17 cellular contexts compared by ENCODE assay signal in genomic region chr10:6916601-6917000, GRCh38.
DNase-seq lines count a peak whose midpoint lies in the region; ATAC-seq lines count a peak whose summit lies in the region.
"Had no signal": no experiment of that assay in that cellular context is flagged by ENCODE, and none has a peak within 500 bp of the region (broad histone marks: within the 10 kb centered on the region; RNA-seq: fewer than 3 reads in every experiment).

No MANE protein-coding gene starts in this region.

- H3K9me3 Mint-ChIP-seq in stimulated activated naive B cell treated with anti-CD40 and anti-IgM and Interleukin-4, amounts not matched to agents 10 μg/mL and 1 μg/mL and 100 μg/mL, for 72 hours = no peaks in the 10 kb centered on the region
- H3K9me3 Mint-ChIP-seq: activated naive CD4-positive, alpha-beta T cell treated with anti-CD3 and anti-CD28 coated beads for 36 hours; CD8-positive, alpha-beta T cell; stimulated activated naive CD8-positive, alpha-beta T cell treated with anti-CD3 and anti-CD28 coated beads, Interleukin-15, amount 100 ng/mL, for 72 hours had no signal

- peak; percentile 50 for ATAC-seq in HG03520 (IDR thresholded peaks at IDR 0.05; ENCODE audit: unreplicated experiment)
- peak; percentile 87 to 90 for ATAC-seq in stimulated activated naive B cell treated with anti-CD40 and anti-IgM and Interleukin-4, amounts not matched to agents 10 μg/mL and 1 μg/mL and 100 μg/mL, for 72 hours (replicated peaks)
- no peak for ATAC-seq in GM18870 (IDR thresholded peaks at IDR 0.05; ENCODE audit: unreplicated experiment)
- ATAC-seq in sciatic nerve = no peak
- ATAC-seq: activated CD8-positive, alpha-beta memory T cell treated with anti-CD3 and anti-CD28 coated beads, Interleukin-2, amount 10 ng/mL, durations not matched to agents 7 days and 5 days; CD8-positive, alpha-beta T cell; stimulated activated naive CD8-positive, alpha-beta T cell treated with anti-CD3 and anti-CD28 coated beads, Interleukin-15, amount 100 ng/mL, for 72 hours had no signal

- DNase-seq in SIG-M5 treated with dmso at 0.1 percent for 504 hours (lab: John Stamatoyannopoulos, UW; ENCODE audit: unreplicated experiment) (peak; percentile 62), SIG-M5 (lab: John Stamatoyannopoulos, UW) (no peak), SKM-1 treated with dmso at 0.1 percent for 144 hours (lab: John Stamatoyannopoulos, UW; ENCODE audit: unreplicated experiment) (peak; percentile 54), sciatic nerve (ENCODE audit: low spot score) (no peak)
- DNase-seq in stimulated activated naive B cell treated with anti-CD40 and anti-IgM and Interleukin-4, amounts not matched to agents 10 μg/mL and 1 μg/mL and 100 μg/mL, for 72 hours = peak; percentile 20
- no peak for DNase-seq in activated T-cell treated with anti-CD3 and anti-CD28 coated beads, Interleukin-2, amount 50 U/mL, for 48 hours
- DNase-seq: activated CD8-positive, alpha-beta memory T cell treated with anti-CD3 and anti-CD28 coated beads, Interleukin-2, amount 10 ng/mL, durations not matched to agents 7 days and 5 days; activated naive CD4-positive, alpha-beta T cell treated with anti-CD3 and anti-CD28 coated beads for 36 hours; CD8-positive, alpha-beta T cell; effector CD8-positive, alpha-beta T cell; mesenchymal stem cell; NCI-H187 treated with DMSO at 0.1 percent for 48 hours; NCI-H69; SHP77 treated with DMSO at 0.1 percent for 48 hours; stimulated activated naive CD8-positive, alpha-beta T cell treated with anti-CD3 and anti-CD28 coated beads, Interleukin-15, amount 100 ng/mL, for 72 hours had no signal

- peaks cover 21 to 37% of the 10 kb centered on the region in 2 donors for H3K4me1 Mint-ChIP-seq in stimulated activated naive B cell treated with anti-CD40 and anti-IgM and Interleukin-4, amounts not matched to agents 10 μg/mL and 1 μg/mL and 100 μg/mL, for 72 hours

- intact Hi-C loops in sciatic nerve (cut with DNase I) = loop anchor here (10.0 kb wide), 1 partner anchor 498 kb away; the partner anchor contains the start of gene SFMBT2

- H3K36me3 Mint-ChIP-seq in stimulated activated naive B cell treated with anti-CD40 and anti-IgM and Interleukin-4, amounts not matched to agents 10 μg/mL and 1 μg/mL and 100 μg/mL, for 72 hours = peaks cover 0 to 3% of the 10 kb centered on the region in 2 donors
- H3K36me3 Mint-ChIP-seq: activated CD8-positive, alpha-beta memory T cell treated with anti-CD3 and anti-CD28 coated beads, Interleukin-2, amount 10 ng/mL, durations not matched to agents 7 days and 5 days; CD8-positive, alpha-beta T cell had no signal

- peaks cover 10 to 15% of the 10 kb centered on the region in 2 donors for H3K27me3 Mint-ChIP-seq in stimulated activated naive B cell treated with anti-CD40 and anti-IgM and Interleukin-4, amounts not matched to agents 10 μg/mL and 1 μg/mL and 100 μg/mL, for 72 hours
- H3K27me3 Mint-ChIP-seq: activated CD8-positive, alpha-beta memory T cell treated with anti-CD3 and anti-CD28 coated beads, Interleukin-2, amount 10 ng/mL, durations not matched to agents 7 days and 5 days had no signal

- H3K27ac Mint-ChIP-seq in stimulated activated naive B cell treated with anti-CD40 and anti-IgM and Interleukin-4, amounts not matched to agents 10 μg/mL and 1 μg/mL and 100 μg/mL, for 72 hours = no peak overlapping the region
- H3K27ac Mint-ChIP-seq: activated CD8-positive, alpha-beta memory T cell treated with anti-CD3 and anti-CD28 coated beads, Interleukin-2, amount 10 ng/mL, durations not matched to agents 7 days and 5 days; activated naive CD4-positive, alpha-beta T cell treated with anti-CD3 and anti-CD28 coated beads for 36 hours; CD8-positive, alpha-beta T cell; stimulated activated naive CD8-positive, alpha-beta T cell treated with anti-CD3 and anti-CD28 coated beads, Interleukin-15, amount 100 ng/mL, for 72 hours had no signal

- H3K4me3 Mint-ChIP-seq in stimulated activated naive B cell treated with anti-CD40 and anti-IgM and Interleukin-4, amounts not matched to agents 10 μg/mL and 1 μg/mL and 100 μg/mL, for 72 hours = peak overlapping the region in 1 of 2 donors; percentile 44
- H3K4me3 Mint-ChIP-seq: activated CD8-positive, alpha-beta memory T cell treated with anti-CD3 and anti-CD28 coated beads, Interleukin-2, amount 10 ng/mL, durations not matched to agents 7 days and 5 days; activated naive CD4-positive, alpha-beta T cell treated with anti-CD3 and anti-CD28 coated beads for 36 hours; CD8-positive, alpha-beta T cell; stimulated activated naive CD8-positive, alpha-beta T cell treated with anti-CD3 and anti-CD28 coated beads, Interleukin-15, amount 100 ng/mL, for 72 hours had no signal

Comparison
In these comparisons a context has a peak if more than half of its experiments do, and no peak if none do; other contexts are left out.
1. DNase-seq: peak in SIG-M5 treated with dmso at 0.1 percent for 504 hours (single experiment), SKM-1 treated with dmso at 0.1 percent for 144 hours (single experiment) and stimulated activated naive B cell treated with anti-CD40 and anti-IgM and Interleukin-4, amounts not matched to agents 10 μg/mL and 1 μg/mL and 100 μg/mL, for 72 hours (single experiment); none in SIG-M5 (single experiment), activated T-cell treated with anti-CD3 and anti-CD28 coated beads, Interleukin-2, amount 50 U/mL, for 48 hours (0 of 2) and sciatic nerve (single experiment).
2. ATAC-seq: peak in HG03520 (single experiment) and stimulated activated naive B cell treated with anti-CD40 and anti-IgM and Interleukin-4, amounts not matched to agents 10 μg/mL and 1 μg/mL and 100 μg/mL, for 72 hours (2 of 2); none in GM18870 (single experiment) and sciatic nerve (single experiment).